27 cellular contexts compared by ENCODE assay signal in genomic region chr17:744937-745336, GRCh38.
"Had no signal": no experiment of that assay in that cellular context is flagged by ENCODE, and none has a peak within 500 bp of the region (broad histone marks: within the 10 kb centered on the region; RNA-seq: fewer than 3 reads in every experiment).

No MANE protein-coding gene starts in this region.

- FAIRE-seq: kidney had no signal

- DNase-seq: effector CD8-positive, alpha-beta T cell; endodermal cell; foreskin keratinocyte; heart left ventricle; kidney; left lung; mesenchymal stem cell; naive thymus-derived CD4-positive, alpha-beta T cell; nucleus accumbens; stimulated activated CD4-positive, alpha-beta T cell treated with anti-CD3 and anti-CD28 coated beads, Interleukin-12 subunit alpha, Interleukin-12 subunit beta, amount 100 ng/mL, for 4 hours; stimulated activated CD4-positive, alpha-beta T cell treated with anti-CD3 and anti-CD28 coated beads, Interleukin-1b, Interleukin-23, amount 100 ng/mL, for 48 hours; stimulated activated CD4-positive, alpha-beta T cell treated with anti-CD3 and anti-CD28 coated beads, Interleukin-4, amount 100 ng/mL, for 1 hour; stimulated activated CD8-positive, alpha-beta memory T cell treated with anti-CD3 and anti-CD28 coated beads, Interleukin-4, amount 100 ng/mL, for 48 hours; stimulated activated naive CD4-positive, alpha-beta T cell treated with Interleukin-2 at 50 U/mL for 16 hours; stomach; trophoblast cell had no signal

- H3K9ac ChIP-seq: neural progenitor cell had no signal

- H3K4me3 ChIP-seq: esophagus muscularis mucosa, gastroesophageal sphincter, heart left ventricle, hepatocyte, left lung, neural progenitor cell, prostate gland, right atrium auricular region, smooth muscle cell, stomach, thyroid gland, vagina had no signal

- H3K27me3 ChIP-seq: esophagus muscularis mucosa, foreskin keratinocyte, gastroesophageal sphincter, heart left ventricle, hepatocyte, left lung, neural progenitor cell, right atrium auricular region, stomach, thyroid gland, vagina had no signal

- H3K9me3 ChIP-seq: esophagus muscularis mucosa, gastroesophageal sphincter, heart left ventricle, left lung, prostate gland, right atrium auricular region, stomach, thyroid gland, vagina had no signal

- H3K4me1 ChIP-seq: foreskin keratinocyte, neural progenitor cell, prostate gland, right atrium auricular region, thyroid gland had no signal

- H2AFZ ChIP-seq: hepatocyte, neural progenitor cell had no signal

- H3K4me2 ChIP-seq: hepatocyte, neural progenitor cell, smooth muscle cell had no signal

- ATAC-seq: foreskin keratinocyte; gastroesophageal sphincter; heart left ventricle; left lung; naive thymus-derived CD4-positive, alpha-beta T cell; sciatic nerve had no signal

- H3K27ac ChIP-seq: epithelial cell of prostate, esophagus muscularis mucosa, foreskin keratinocyte, gastroesophageal sphincter, heart left ventricle, hepatocyte, left lung, neural progenitor cell, prostate gland, right atrium auricular region, stomach, thyroid gland, vagina had no signal
